1 cellular context compared by ENCODE assay signal in the genomic region with DNA sequence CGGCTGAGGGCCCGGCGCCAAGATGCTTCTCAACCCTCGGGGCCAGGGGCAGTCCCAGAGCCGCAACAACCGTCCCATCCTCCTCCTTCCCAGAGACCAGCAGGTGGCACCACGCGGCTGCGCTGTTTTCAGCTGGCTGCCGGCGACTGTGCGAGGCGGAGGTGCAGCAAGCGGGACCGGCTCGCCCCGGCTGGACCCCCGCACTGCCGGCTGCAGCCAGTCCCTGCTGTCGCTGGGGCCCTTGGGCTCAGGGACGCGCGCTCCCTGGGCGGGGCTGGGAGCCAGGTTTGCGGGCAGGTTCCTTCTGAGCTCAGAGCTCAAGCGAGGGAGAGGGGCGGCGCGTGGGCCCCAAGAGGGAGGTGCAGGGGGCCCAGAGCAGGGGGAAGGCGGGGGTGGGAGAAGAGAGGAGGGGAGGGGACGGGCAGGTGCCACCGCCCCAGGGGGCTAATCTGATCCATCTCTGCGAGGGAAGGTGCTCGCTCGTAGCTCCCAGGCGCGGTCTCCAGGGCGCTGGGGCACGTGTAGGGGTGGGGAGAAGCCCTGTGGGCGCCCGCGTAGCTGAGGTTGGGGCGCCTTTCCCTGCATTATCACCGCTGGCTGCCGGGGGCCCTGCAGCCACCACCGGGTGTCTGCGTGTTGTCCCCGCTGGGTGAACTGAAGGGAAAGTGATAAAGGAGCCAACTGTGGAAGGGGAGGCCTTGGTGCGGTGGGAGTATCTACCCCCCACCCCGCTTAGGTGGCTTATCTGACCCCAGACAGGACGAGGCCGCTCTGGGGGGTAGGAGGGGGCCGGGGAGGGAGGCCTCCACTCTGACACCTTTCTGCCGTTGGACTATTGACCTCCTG.
A peak's percentile ranks its signal among the peaks of the same experiment; 100 is the strongest.
TF ChIP-seq lines count a peak whose summit lies in the region.

No MANE protein-coding gene starts in this region.

TF ChIP-seq in HepG2, 621 proteins besides CTCF, POLR2A, EP300 and RAD21 (continued from another document and continues in another):
- TF ChIP-seq HMGXB4 (CRISPR knock-in tag; IDR thresholded peaks at IDR 0.05; ENCODE audit: borderline replicate concordance in 1 of 2, low read depth in 1 of 2) = peak; percentile 94 to 95
- TF ChIP-seq, protein P1, sequence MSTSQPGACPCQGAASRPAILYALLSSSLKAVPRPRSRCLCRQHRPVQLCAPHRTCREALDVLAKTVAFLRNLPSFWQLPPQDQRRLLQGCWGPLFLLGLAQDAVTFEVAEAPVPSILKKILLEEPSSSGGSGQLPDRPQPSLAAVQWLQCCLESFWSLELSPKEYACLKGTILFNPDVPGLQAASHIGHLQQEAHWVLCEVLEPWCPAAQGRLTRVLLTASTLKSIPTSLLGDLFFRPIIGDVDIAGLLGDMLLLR (CRISPR knock-in tag; IDR thresholded peaks at IDR 0.05) = peak; percentile 75; the same call in 1 of the 2 replicates
- peak; percentile 74 for TF ChIP-seq HNRNPLL (IDR thresholded peaks at IDR 0.05; ENCODE audit: low read depth, low read length, poor library complexity, severe bottlenecking)
- TF ChIP-seq ZBTB44 (CRISPR knock-in tag; IDR thresholded peaks at IDR 0.05) = no peak
- TF ChIP-seq, protein P2, sequence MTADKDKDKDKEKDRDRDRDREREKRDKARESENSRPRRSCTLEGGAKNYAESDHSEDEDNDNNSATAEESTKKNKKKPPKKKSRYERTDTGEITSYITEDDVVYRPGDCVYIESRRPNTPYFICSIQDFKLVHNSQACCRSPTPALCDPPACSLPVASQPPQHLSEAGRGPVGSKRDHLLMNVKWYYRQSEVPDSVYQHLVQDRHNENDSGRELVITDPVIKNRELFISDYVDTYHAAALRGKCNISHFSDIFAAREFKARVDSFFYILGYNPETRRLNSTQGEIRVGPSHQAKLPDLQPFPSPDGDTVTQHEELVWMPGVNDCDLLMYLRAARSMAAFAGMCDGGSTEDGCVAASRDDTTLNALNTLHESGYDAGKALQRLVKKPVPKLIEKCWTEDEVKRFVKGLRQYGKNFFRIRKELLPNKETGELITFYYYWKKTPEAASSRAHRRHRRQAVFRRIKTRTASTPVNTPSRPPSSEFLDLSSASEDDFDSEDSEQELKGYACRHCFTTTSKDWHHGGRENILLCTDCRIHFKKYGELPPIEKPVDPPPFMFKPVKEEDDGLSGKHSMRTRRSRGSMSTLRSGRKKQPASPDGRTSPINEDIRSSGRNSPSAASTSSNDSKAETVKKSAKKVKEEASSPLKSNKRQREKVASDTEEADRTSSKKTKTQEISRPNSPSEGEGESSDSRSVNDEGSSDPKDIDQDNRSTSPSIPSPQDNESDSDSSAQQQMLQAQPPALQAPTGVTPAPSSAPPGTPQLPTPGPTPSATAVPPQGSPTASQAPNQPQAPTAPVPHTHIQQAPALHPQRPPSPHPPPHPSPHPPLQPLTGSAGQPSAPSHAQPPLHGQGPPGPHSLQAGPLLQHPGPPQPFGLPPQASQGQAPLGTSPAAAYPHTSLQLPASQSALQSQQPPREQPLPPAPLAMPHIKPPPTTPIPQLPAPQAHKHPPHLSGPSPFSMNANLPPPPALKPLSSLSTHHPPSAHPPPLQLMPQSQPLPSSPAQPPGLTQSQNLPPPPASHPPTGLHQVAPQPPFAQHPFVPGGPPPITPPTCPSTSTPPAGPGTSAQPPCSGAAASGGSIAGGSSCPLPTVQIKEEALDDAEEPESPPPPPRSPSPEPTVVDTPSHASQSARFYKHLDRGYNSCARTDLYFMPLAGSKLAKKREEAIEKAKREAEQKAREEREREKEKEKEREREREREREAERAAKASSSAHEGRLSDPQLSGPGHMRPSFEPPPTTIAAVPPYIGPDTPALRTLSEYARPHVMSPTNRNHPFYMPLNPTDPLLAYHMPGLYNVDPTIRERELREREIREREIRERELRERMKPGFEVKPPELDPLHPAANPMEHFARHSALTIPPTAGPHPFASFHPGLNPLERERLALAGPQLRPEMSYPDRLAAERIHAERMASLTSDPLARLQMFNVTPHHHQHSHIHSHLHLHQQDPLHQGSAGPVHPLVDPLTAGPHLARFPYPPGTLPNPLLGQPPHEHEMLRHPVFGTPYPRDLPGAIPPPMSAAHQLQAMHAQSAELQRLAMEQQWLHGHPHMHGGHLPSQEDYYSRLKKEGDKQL (CRISPR knock-in tag; IDR thresholded peaks at IDR 0.05; ENCODE audit: low read depth) = no peak
- TF ChIP-seq TAF15 (IDR thresholded peaks at IDR 0.05; ENCODE audit: low read depth, low read length, poor library complexity, severe bottlenecking) = peak; percentile 87
- peak; percentile 58; the same call in 1 of the 2 replicates for TF ChIP-seq ZNF225 (CRISPR knock-in tag; IDR thresholded peaks at IDR 0.05)
- TF ChIP-seq ETV6 (CRISPR knock-in tag; conservative IDR thresholded peaks at IDR 0.05) = no peak
- peak; percentile 71 for TF ChIP-seq GZF1 (CRISPR knock-in tag; IDR thresholded peaks at IDR 0.05)
- TF ChIP-seq, protein P3, sequence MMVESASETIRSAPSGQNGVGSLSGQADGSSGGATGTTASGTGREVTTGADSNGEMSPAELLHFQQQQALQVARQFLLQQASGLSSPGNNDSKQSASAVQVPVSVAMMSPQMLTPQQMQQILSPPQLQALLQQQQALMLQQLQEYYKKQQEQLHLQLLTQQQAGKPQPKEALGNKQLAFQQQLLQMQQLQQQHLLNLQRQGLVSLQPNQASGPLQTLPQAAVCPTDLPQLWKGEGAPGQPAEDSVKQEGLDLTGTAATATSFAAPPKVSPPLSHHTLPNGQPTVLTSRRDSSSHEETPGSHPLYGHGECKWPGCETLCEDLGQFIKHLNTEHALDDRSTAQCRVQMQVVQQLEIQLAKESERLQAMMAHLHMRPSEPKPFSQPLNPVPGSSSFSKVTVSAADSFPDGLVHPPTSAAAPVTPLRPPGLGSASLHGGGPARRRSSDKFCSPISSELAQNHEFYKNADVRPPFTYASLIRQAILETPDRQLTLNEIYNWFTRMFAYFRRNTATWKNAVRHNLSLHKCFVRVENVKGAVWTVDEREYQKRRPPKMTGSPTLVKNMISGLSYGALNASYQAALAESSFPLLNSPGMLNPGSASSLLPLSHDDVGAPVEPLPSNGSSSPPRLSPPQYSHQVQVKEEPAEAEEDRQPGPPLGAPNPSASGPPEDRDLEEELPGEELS (CRISPR knock-in tag; IDR thresholded peaks at IDR 0.05) = peak; percentile 14; the same call in 1 of the 2 replicates
- TF ChIP-seq ZNF703 (CRISPR knock-in tag; IDR thresholded peaks at IDR 0.05; ENCODE audit: borderline replicate concordance) = no peak
- TF ChIP-seq, protein P4, sequence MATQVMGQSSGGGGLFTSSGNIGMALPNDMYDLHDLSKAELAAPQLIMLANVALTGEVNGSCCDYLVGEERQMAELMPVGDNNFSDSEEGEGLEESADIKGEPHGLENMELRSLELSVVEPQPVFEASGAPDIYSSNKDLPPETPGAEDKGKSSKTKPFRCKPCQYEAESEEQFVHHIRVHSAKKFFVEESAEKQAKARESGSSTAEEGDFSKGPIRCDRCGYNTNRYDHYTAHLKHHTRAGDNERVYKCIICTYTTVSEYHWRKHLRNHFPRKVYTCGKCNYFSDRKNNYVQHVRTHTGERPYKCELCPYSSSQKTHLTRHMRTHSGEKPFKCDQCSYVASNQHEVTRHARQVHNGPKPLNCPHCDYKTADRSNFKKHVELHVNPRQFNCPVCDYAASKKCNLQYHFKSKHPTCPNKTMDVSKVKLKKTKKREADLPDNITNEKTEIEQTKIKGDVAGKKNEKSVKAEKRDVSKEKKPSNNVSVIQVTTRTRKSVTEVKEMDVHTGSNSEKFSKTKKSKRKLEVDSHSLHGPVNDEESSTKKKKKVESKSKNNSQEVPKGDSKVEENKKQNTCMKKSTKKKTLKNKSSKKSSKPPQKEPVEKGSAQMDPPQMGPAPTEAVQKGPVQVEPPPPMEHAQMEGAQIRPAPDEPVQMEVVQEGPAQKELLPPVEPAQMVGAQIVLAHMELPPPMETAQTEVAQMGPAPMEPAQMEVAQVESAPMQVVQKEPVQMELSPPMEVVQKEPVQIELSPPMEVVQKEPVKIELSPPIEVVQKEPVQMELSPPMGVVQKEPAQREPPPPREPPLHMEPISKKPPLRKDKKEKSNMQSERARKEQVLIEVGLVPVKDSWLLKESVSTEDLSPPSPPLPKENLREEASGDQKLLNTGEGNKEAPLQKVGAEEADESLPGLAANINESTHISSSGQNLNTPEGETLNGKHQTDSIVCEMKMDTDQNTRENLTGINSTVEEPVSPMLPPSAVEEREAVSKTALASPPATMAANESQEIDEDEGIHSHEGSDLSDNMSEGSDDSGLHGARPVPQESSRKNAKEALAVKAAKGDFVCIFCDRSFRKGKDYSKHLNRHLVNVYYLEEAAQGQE (IDR thresholded peaks at IDR 0.05; ENCODE audit: borderline replicate concordance in 1 of 2, low read depth in 1 of 2, low read length in 2 of 2) = peak in 1 of 2 experiments; percentile 6; a peak in 1 of 4 replicates
- 0 out of 2 replicates have a peak, but pooled peaks have one; percentile 76 for TF ChIP-seq ZNF446 (CRISPR knock-in tag; IDR thresholded peaks at IDR 0.05)
- peak; percentile 78; the same call in 1 of the 2 replicates for TF ChIP-seq SP4 (CRISPR knock-in tag; IDR thresholded peaks at IDR 0.05)
- TF ChIP-seq JARID2 (CRISPR knock-in tag; IDR thresholded peaks at IDR 0.05; ENCODE audit: insufficient replicate concordance) = no peak
- peak; percentile 77; the same call in 1 of the 2 replicates for TF ChIP-seq PAF1 (CRISPR knock-in tag; IDR thresholded peaks at IDR 0.05)
- peak; percentile 68; the same call in 1 of the 2 replicates for TF ChIP-seq ZNF205 (CRISPR knock-in tag; IDR thresholded peaks at IDR 0.05)
- TF ChIP-seq SNRNP70 (IDR thresholded peaks at IDR 0.05; ENCODE audit: low read depth, low read length) = no peak
- peak; percentile 97 for TF ChIP-seq ZSCAN31 (CRISPR knock-in tag; IDR thresholded peaks at IDR 0.05; ENCODE audit: low read depth)
- TF ChIP-seq, protein P5, sequence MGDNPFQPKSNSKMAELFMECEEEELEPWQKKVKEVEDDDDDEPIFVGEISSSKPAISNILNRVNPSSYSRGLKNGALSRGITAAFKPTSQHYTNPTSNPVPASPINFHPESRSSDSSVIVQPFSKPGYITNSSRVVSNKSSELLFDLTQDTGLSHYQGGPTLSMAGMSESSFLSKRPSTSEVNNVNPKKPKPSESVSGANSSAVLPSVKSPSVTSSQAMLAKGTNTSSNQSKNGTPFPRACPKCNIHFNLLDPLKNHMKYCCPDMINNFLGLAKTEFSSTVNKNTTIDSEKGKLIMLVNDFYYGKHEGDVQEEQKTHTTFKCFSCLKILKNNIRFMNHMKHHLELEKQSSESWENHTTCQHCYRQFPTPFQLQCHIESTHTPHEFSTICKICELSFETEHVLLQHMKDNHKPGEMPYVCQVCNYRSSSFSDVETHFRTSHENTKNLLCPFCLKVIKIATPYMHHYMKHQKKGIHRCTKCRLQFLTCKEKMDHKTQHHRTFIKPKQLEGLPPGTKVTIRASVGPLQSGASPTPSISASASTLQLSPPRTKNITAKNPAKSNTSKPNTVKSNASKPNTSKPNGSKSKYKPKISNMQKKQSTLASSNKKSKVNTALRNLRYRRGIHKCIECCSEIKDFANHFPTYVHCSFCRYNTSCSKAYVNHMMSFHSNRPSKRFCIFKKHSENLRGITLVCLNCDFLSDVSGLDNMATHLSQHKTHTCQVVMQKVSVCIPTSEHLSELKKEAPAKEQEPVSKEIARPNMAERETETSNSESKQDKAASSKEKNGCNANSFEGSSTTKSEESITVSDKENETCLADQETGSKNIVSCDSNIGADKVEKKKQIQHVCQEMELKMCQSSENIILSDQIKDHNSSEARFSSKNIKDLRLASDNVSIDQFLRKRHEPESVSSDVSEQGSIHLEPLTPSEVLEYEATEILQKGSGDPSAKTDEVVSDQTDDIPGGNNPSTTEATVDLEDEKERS (CRISPR knock-in tag; IDR thresholded peaks at IDR 0.05) = no peak; the same call in 1 of the 2 replicates
- TF ChIP-seq ZNF510 (CRISPR knock-in tag; IDR thresholded peaks at IDR 0.05; ENCODE audit: low read depth) = 0 out of 2 replicates have a peak, but pooled peaks have one; percentile 51
- peak; percentile 68; the same call in 1 of the 2 replicates for TF ChIP-seq ZNF460 (CRISPR knock-in tag; IDR thresholded peaks at IDR 0.05; ENCODE audit: borderline replicate concordance)
- TF ChIP-seq ZNF557 (CRISPR knock-in tag; IDR thresholded peaks at IDR 0.05) = no peak
- TF ChIP-seq GATAD1 (CRISPR knock-in tag; IDR thresholded peaks at IDR 0.05) = peak; percentile 47
- TF ChIP-seq HNRNPUL1 (IDR thresholded peaks at IDR 0.05; ENCODE audit: low read depth, low read length) = no peak
- TF ChIP-seq KAT2B (IDR thresholded peaks at IDR 0.05; ENCODE audit: borderline replicate concordance, low read depth, low read length) = no peak
- TF ChIP-seq CHD2 (IDR thresholded peaks at IDR 0.05; ENCODE audit: low read depth, low read length) = no peak
- TF ChIP-seq, protein P6, sequence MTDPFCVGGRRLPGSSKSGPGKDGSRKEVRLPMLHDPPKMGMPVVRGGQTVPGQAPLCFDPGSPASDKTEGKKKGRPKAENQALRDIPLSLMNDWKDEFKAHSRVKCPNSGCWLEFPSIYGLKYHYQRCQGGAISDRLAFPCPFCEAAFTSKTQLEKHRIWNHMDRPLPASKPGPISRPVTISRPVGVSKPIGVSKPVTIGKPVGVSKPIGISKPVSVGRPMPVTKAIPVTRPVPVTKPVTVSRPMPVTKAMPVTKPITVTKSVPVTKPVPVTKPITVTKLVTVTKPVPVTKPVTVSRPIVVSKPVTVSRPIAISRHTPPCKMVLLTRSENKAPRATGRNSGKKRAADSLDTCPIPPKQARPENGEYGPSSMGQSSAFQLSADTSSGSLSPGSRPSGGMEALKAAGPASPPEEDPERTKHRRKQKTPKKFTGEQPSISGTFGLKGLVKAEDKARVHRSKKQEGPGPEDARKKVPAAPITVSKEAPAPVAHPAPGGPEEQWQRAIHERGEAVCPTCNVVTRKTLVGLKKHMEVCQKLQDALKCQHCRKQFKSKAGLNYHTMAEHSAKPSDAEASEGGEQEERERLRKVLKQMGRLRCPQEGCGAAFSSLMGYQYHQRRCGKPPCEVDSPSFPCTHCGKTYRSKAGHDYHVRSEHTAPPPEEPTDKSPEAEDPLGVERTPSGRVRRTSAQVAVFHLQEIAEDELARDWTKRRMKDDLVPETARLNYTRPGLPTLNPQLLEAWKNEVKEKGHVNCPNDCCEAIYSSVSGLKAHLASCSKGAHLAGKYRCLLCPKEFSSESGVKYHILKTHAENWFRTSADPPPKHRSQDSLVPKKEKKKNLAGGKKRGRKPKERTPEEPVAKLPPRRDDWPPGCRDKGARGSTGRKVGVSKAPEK (CRISPR knock-in tag; IDR thresholded peaks at IDR 0.05; ENCODE audit: borderline replicate concordance) = 0 out of 2 replicates have a peak, but pooled peaks have one; percentile 48
